8 cellular contexts compared by ENCODE assay signal in the genomic region with DNA sequence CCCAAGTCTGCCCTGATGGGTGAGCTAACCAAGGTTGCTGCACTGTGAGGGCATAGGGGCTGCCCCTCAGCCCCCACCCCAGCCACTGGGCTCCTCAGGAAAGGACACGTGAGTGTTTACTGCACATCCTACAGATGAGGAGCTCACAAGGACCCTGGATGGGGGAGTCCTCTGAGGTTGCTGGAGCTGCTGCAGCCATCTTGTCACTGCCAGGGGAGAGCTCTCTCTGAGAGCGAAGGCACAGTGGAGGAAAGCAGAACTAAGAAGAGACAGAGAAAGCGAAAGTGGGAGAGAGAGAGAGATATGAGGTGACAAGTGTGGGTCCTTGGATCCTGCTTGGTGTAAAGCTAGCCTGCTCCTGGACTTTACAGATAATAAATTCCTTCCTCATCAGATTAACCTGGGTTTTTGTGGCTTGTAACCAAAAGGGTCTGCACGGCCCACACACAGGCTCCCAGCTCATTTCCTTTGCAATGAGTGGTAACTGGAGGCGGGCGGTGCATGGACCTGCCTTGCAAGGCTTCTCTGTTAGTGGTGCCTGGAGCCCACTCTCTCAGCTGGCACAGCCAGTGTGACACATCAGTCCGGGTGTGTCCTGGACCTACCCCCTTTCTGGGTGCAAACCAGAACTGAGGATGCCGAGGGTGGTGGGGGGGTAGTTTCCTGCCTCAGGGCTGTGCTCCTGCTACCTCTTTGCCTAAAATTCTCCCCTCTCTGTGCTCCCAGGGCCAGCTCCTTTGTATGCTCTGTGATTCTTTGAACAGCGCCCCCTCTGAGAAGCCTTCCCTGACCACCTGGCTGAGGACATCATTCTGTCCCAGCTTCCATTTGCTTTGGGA. TPM values are rescaled to one million over a fixed set of nuclear protein-coding genes. Genes with fewer than 3 reads are reported as not detected.
DNase-seq lines count a peak whose midpoint lies in the region; ATAC-seq, FAIRE-seq and TF ChIP-seq lines count a peak whose summit lies in the region.

No MANE protein-coding gene starts in this region.

- H3K9me3 Mint-ChIP-seq in activated naive CD8-positive, alpha-beta T cell treated with anti-CD3 and anti-CD28 coated beads, Interleukin-2, amount 50 U/mL, for 24 hours, result peaks cover 7% of the 10 kb centered on the region

- H3K4me3 Mint-ChIP-seq in activated naive CD8-positive, alpha-beta T cell treated with anti-CD3 and anti-CD28 coated beads, Interleukin-2, amount 50 U/mL, for 24 hours, result peak overlapping the region; percentile 76

- DNase-seq in activated naive CD8-positive, alpha-beta T cell treated with anti-CD3 and anti-CD28 coated beads, Interleukin-2, amount 50 U/mL, for 24 hours, result peak; percentile 61
- DNase-seq in MG63 (no peak), NCI-H187 (lab: John Stamatoyannopoulos, UW) (no peak), HTR-8/SVneo (ENCODE audit: insufficient read length, low spot score) (no peak)

- peaks cover 41% of the 10 kb centered on the region for H3K4me1 Mint-ChIP-seq in activated naive CD8-positive, alpha-beta T cell treated with anti-CD3 and anti-CD28 coated beads, Interleukin-2, amount 50 U/mL, for 24 hours

- ATAC-seq in GM18519 (IDR thresholded peaks at IDR 0.05; ENCODE audit: low FRiP score, unreplicated experiment) (peak; percentile 77), HG02642 (IDR thresholded peaks at IDR 0.05; ENCODE audit: poor library complexity, unreplicated experiment) (peak; percentile 80), GM18873 (IDR thresholded peaks at IDR 0.05; ENCODE audit: low FRiP score, unreplicated experiment) (no peak)
- peak; percentile 87 for ATAC-seq in activated naive CD8-positive, alpha-beta T cell treated with anti-CD3 and anti-CD28 coated beads, Interleukin-2, amount 50 U/mL, for 24 hours

- H3K36me3 ChIP-seq in OCI-LY1 (ENCODE audit: insufficient read depth, low read length) (peaks cover under 1% of the 10 kb centered on the region), MG63 (no peaks in the 10 kb centered on the region)

- H3K9ac ChIP-seq in OCI-LY1 (ENCODE audit: low read length), result no peak overlapping the region

- H3K27me3 ChIP-seq in OCI-LY1 (ENCODE audit: insufficient read depth, low read length), result 0 out of 2 replicates have a peak, but pooled peaks cover 3% of the 10 kb centered on the region
- no peaks in the 10 kb centered on the region for H3K27me3 ChIP-seq in MG63

- H3K36me3 Mint-ChIP-seq in activated naive CD8-positive, alpha-beta T cell treated with anti-CD3 and anti-CD28 coated beads, Interleukin-2, amount 50 U/mL, for 24 hours (ENCODE audit: low read depth), result peaks cover 11% of the 10 kb centered on the region

- no peak overlapping the region for H3K27ac ChIP-seq in OCI-LY1 (ENCODE audit: low read depth, low read length, poor library complexity, severe bottlenecking)

- H3K4me3 ChIP-seq in OCI-LY1 (ENCODE audit: low read depth, low read length, poor library complexity, severe bottlenecking) (peak overlapping the region; percentile 8), MG63 (no peak overlapping the region)

- 0 out of 2 replicates have a peak, but pooled peaks cover 2% of the 10 kb centered on the region for H3F3A ChIP-seq in OCI-LY1 (ENCODE audit: insufficient read depth, low read length)

- H3K27ac Mint-ChIP-seq in activated naive CD8-positive, alpha-beta T cell treated with anti-CD3 and anti-CD28 coated beads, Interleukin-2, amount 50 U/mL, for 24 hours, result peak overlapping the region; percentile 87

- no peak for TF ChIP-seq CTCF in OCI-LY1 (IDR thresholded peaks at IDR 0.05; ENCODE audit: low read length)

- no peak overlapping the region; the same call in 1 of the 2 replicates for H3K4me2 ChIP-seq in OCI-LY1 (ENCODE audit: low read length)

- H3K9me3 ChIP-seq in OCI-LY1 (ENCODE audit: low read length), result peaks cover 3% of the 10 kb centered on the region
- H3K9me3 ChIP-seq in MG63, result peaks cover 2% of the 10 kb centered on the region; the same call in 1 of the 2 replicates

- FAIRE-seq in HTR-8/SVneo (lab: Jason Lieb, UNC), result no peak

- H3K9me2 ChIP-seq in OCI-LY1 (ENCODE audit: low read depth, low read length), result no peaks in the 10 kb centered on the region

- H2AFZ ChIP-seq in OCI-LY1 (ENCODE audit: low read length), result no peak overlapping the region

- H3K79me2 ChIP-seq in OCI-LY1 (ENCODE audit: insufficient read depth, low read length), result no peaks in the 10 kb centered on the region

- no peaks in the 10 kb centered on the region for H3K27me3 Mint-ChIP-seq in activated naive CD8-positive, alpha-beta T cell treated with anti-CD3 and anti-CD28 coated beads, Interleukin-2, amount 50 U/mL, for 24 hours

- H3K4me1 ChIP-seq in OCI-LY1 (ENCODE audit: insufficient read depth, low read length, severe bottlenecking), result peaks cover 3% of the 10 kb centered on the region

- H4K20me1 ChIP-seq in OCI-LY1 (ENCODE audit: insufficient read depth, low read length), result no peaks in the 10 kb centered on the region

RNA-seq across cellular contexts. Expression of a gene that starts 14.2 kb away (rescaled TPM):
- total RNA-seq in MG63 (2014; rRNA removed; shearing (Covaris generic); ENCODE audit: low replicate concordance), result not detected in 2 replicates

RNA-seq across cellular contexts. Expression of a gene that starts 26.5 kb away (rescaled TPM):
- total RNA-seq in MG63 (2014; rRNA removed; shearing (Covaris generic); ENCODE audit: low replicate concordance), result not detected in 2 replicates
